1 cellular context compared by ENCODE assay signal in the genomic region with DNA sequence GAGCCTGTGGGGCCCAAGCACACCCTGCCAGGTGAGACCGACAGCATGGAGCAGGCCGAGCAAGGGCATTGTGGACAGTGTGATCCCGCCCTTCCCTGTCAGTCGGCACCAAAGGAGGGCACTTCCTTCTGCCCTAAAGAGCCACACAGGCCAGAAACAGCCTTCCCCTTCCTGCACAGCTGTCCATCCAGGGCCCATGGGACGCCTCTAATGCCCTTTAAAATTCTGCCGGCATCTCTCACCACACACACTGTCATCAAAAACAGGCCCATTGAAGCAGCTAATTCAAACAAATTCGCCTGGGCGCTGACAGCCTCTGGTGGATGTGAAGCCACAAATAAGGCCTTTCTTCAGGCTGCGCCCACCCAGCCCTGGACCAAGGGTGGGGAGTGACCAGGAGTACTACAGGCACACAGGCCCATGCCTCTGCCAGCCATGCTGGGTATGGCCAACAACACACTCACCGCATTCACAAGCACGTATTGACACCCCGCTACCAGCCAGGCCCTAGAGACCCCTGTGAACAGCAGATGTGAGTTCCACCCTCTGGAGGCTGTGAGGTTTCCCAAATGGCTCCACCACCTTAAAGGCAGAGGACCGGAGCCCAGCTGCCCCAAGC.
TF ChIP-seq lines count a peak whose summit lies in the region.

No MANE protein-coding gene starts in this region.

TF ChIP-seq in SK-N-SH, 30 proteins besides CTCF, POLR2A, EP300 and RAD21 (continued from another document):
- TF ChIP-seq, protein P1, sequence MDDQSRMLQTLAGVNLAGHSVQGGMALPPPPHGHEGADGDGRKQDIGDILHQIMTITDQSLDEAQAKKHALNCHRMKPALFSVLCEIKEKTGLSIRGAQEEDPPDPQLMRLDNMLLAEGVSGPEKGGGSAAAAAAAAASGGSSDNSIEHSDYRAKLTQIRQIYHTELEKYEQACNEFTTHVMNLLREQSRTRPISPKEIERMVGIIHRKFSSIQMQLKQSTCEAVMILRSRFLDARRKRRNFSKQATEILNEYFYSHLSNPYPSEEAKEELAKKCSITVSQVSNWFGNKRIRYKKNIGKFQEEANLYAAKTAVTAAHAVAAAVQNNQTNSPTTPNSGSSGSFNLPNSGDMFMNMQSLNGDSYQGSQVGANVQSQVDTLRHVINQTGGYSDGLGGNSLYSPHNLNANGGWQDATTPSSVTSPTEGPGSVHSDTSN (IDR thresholded peaks at IDR 0.05): no peak
- no peak for TF ChIP-seq NFIC (IDR thresholded peaks at IDR 0.05; ENCODE audit: borderline replicate concordance)
- no peak for TF ChIP-seq YY1 (IDR thresholded peaks at IDR 0.05; ENCODE audit: low read depth)
TF ChIP-seq in SK-N-SH: peak in this region for 0.
